In genomic region chr17:59754547-59754946, GRCh38 we compare ENCODE assay signal across 1 cellular context.
A peak's percentile ranks its signal among the peaks of the same experiment; 100 is the strongest.
TF ChIP-seq lines count a peak whose summit lies in the region.

No MANE protein-coding gene starts in this region.

TF ChIP-seq in HepG2, 621 proteins besides CTCF, POLR2A, EP300 and RAD21 (continued from another document and continues in another):
- TF ChIP-seq, protein P1, sequence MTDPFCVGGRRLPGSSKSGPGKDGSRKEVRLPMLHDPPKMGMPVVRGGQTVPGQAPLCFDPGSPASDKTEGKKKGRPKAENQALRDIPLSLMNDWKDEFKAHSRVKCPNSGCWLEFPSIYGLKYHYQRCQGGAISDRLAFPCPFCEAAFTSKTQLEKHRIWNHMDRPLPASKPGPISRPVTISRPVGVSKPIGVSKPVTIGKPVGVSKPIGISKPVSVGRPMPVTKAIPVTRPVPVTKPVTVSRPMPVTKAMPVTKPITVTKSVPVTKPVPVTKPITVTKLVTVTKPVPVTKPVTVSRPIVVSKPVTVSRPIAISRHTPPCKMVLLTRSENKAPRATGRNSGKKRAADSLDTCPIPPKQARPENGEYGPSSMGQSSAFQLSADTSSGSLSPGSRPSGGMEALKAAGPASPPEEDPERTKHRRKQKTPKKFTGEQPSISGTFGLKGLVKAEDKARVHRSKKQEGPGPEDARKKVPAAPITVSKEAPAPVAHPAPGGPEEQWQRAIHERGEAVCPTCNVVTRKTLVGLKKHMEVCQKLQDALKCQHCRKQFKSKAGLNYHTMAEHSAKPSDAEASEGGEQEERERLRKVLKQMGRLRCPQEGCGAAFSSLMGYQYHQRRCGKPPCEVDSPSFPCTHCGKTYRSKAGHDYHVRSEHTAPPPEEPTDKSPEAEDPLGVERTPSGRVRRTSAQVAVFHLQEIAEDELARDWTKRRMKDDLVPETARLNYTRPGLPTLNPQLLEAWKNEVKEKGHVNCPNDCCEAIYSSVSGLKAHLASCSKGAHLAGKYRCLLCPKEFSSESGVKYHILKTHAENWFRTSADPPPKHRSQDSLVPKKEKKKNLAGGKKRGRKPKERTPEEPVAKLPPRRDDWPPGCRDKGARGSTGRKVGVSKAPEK (CRISPR knock-in tag; IDR thresholded peaks at IDR 0.05; ENCODE audit: borderline replicate concordance): no peak
- no peak for TF ChIP-seq ZNF235 (CRISPR knock-in tag; IDR thresholded peaks at IDR 0.05; ENCODE audit: borderline replicate concordance)
- peak; percentile 91 for TF ChIP-seq RARA (CRISPR knock-in tag; IDR thresholded peaks at IDR 0.05)
- peak; percentile 82 for TF ChIP-seq CREM (IDR thresholded peaks at IDR 0.05)
- no peak for TF ChIP-seq CREM (CRISPR knock-in tag; IDR thresholded peaks at IDR 0.05)
- TF ChIP-seq MIXL1 (CRISPR knock-in tag; IDR thresholded peaks at IDR 0.05): 0 out of 2 replicates have a peak, but pooled peaks have one; percentile 22
- no peak for TF ChIP-seq GMEB2 (CRISPR knock-in tag; IDR thresholded peaks at IDR 0.05; ENCODE audit: low read depth)
- TF ChIP-seq, protein P2, sequence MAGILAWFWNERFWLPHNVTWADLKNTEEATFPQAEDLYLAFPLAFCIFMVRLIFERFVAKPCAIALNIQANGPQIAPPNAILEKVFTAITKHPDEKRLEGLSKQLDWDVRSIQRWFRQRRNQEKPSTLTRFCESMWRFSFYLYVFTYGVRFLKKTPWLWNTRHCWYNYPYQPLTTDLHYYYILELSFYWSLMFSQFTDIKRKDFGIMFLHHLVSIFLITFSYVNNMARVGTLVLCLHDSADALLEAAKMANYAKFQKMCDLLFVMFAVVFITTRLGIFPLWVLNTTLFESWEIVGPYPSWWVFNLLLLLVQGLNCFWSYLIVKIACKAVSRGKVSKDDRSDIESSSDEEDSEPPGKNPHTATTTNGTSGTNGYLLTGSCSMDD (CRISPR knock-in tag; IDR thresholded peaks at IDR 0.05): no peak
- TF ChIP-seq ADNP (CRISPR knock-in tag; IDR thresholded peaks at IDR 0.05): no peak
- TF ChIP-seq KMT2A (CRISPR knock-in tag; IDR thresholded peaks at IDR 0.05): no peak
- peak; percentile 75; the same call in 1 of the 2 replicates for TF ChIP-seq TCF7L2 (IDR thresholded peaks at IDR 0.05; ENCODE audit: low read depth, low read length)
- peak; percentile 84 for TF ChIP-seq FOXA3 (CRISPR knock-in tag; IDR thresholded peaks at IDR 0.05)
- no peak for TF ChIP-seq CREBL2 (CRISPR knock-in tag; IDR thresholded peaks at IDR 0.05; ENCODE audit: borderline replicate concordance)
- TF ChIP-seq, protein P3, sequence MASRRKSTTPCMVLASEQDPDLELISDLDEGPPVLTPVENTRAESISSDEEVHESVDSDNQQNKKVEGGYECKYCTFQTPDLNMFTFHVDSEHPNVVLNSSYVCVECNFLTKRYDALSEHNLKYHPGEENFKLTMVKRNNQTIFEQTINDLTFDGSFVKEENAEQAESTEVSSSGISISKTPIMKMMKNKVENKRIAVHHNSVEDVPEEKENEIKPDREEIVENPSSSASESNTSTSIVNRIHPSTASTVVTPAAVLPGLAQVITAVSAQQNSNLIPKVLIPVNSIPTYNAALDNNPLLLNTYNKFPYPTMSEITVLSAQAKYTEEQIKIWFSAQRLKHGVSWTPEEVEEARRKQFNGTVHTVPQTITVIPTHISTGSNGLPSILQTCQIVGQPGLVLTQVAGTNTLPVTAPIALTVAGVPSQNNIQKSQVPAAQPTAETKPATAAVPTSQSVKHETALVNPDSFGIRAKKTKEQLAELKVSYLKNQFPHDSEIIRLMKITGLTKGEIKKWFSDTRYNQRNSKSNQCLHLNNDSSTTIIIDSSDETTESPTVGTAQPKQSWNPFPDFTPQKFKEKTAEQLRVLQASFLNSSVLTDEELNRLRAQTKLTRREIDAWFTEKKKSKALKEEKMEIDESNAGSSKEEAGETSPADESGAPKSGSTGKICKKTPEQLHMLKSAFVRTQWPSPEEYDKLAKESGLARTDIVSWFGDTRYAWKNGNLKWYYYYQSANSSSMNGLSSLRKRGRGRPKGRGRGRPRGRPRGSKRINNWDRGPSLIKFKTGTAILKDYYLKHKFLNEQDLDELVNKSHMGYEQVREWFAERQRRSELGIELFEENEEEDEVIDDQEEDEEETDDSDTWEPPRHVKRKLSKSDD (CRISPR knock-in tag; IDR thresholded peaks at IDR 0.05; ENCODE audit: low read depth): no peak
- no peak for TF ChIP-seq ZSCAN5A (CRISPR knock-in tag; IDR thresholded peaks at IDR 0.05; ENCODE audit: borderline replicate concordance)
- no peak for TF ChIP-seq ZNF562 (CRISPR knock-in tag; IDR thresholded peaks at IDR 0.05; ENCODE audit: borderline replicate concordance)
- no peak for TF ChIP-seq SOX6 (IDR thresholded peaks at IDR 0.05)
- TF ChIP-seq SOX6 (CRISPR knock-in tag; IDR thresholded peaks at IDR 0.05): peak; percentile 69; the same call in 1 of the 2 replicates
- no peak for TF ChIP-seq MED8 (CRISPR knock-in tag; IDR thresholded peaks at IDR 0.05; ENCODE audit: insufficient replicate concordance)
- no peak for TF ChIP-seq ZNF850 (CRISPR knock-in tag; conservative IDR thresholded peaks at IDR 0.05)
- TF ChIP-seq, protein P4, sequence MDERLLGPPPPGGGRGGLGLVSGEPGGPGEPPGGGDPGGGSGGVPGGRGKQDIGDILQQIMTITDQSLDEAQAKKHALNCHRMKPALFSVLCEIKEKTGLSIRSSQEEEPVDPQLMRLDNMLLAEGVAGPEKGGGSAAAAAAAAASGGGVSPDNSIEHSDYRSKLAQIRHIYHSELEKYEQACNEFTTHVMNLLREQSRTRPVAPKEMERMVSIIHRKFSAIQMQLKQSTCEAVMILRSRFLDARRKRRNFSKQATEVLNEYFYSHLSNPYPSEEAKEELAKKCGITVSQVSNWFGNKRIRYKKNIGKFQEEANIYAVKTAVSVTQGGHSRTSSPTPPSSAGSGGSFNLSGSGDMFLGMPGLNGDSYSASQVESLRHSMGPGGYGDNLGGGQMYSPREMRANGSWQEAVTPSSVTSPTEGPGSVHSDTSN (CRISPR knock-in tag; IDR thresholded peaks at IDR 0.05): no peak
- peak; percentile 43 for TF ChIP-seq SKI (IDR thresholded peaks at IDR 0.05; ENCODE audit: partially characterized antibody)
- TF ChIP-seq MZF1 (CRISPR knock-in tag; IDR thresholded peaks at IDR 0.05; ENCODE audit: borderline replicate concordance): no peak
- peak; percentile 56; the same call in 1 of the 2 replicates for TF ChIP-seq RCOR2 (CRISPR knock-in tag; IDR thresholded peaks at IDR 0.05)
- TF ChIP-seq ZSCAN25 (CRISPR knock-in tag; IDR thresholded peaks at IDR 0.05): no peak
- peak; percentile 60; the same call in 1 of the 2 replicates for TF ChIP-seq MBD4 (IDR thresholded peaks at IDR 0.05; ENCODE audit: borderline replicate concordance, low read length)
- TF ChIP-seq ZNF782 (CRISPR knock-in tag; IDR thresholded peaks at IDR 0.05; ENCODE audit: borderline replicate concordance): no peak
- TF ChIP-seq MED13 (CRISPR knock-in tag; IDR thresholded peaks at IDR 0.05): peak; percentile 71; the same call in 1 of the 2 replicates
- TF ChIP-seq ZEB1 (IDR thresholded peaks at IDR 0.05; ENCODE audit: insufficient replicate concordance, low read depth): no peak
- TF ChIP-seq, protein P5, sequence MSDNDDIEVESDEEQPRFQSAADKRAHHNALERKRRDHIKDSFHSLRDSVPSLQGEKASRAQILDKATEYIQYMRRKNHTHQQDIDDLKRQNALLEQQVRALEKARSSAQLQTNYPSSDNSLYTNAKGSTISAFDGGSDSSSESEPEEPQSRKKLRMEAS (IDR thresholded peaks at IDR 0.05): no peak
- TF ChIP-seq NONO (IDR thresholded peaks at IDR 0.05): no peak
- no peak for TF ChIP-seq NONO (CRISPR knock-in tag; conservative IDR thresholded peaks at IDR 0.05)
- TF ChIP-seq ZNF12 (CRISPR knock-in tag; IDR thresholded peaks at IDR 0.05): no peak
- no peak for TF ChIP-seq ZNF704 (CRISPR knock-in tag; IDR thresholded peaks at IDR 0.05; ENCODE audit: borderline replicate concordance)
- TF ChIP-seq, protein P6, sequence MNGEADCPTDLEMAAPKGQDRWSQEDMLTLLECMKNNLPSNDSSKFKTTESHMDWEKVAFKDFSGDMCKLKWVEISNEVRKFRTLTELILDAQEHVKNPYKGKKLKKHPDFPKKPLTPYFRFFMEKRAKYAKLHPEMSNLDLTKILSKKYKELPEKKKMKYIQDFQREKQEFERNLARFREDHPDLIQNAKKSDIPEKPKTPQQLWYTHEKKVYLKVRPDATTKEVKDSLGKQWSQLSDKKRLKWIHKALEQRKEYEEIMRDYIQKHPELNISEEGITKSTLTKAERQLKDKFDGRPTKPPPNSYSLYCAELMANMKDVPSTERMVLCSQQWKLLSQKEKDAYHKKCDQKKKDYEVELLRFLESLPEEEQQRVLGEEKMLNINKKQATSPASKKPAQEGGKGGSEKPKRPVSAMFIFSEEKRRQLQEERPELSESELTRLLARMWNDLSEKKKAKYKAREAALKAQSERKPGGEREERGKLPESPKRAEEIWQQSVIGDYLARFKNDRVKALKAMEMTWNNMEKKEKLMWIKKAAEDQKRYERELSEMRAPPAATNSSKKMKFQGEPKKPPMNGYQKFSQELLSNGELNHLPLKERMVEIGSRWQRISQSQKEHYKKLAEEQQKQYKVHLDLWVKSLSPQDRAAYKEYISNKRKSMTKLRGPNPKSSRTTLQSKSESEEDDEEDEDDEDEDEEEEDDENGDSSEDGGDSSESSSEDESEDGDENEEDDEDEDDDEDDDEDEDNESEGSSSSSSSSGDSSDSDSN (CRISPR knock-in tag; IDR thresholded peaks at IDR 0.05): no peak
- no peak for TF ChIP-seq NRL (CRISPR knock-in tag; IDR thresholded peaks at IDR 0.05; ENCODE audit: borderline replicate concordance)
- no peak for TF ChIP-seq PREB (CRISPR knock-in tag; IDR thresholded peaks at IDR 0.05)
- no peak for TF ChIP-seq ATF5 (CRISPR knock-in tag; IDR thresholded peaks at IDR 0.05; ENCODE audit: low read depth)
- TF ChIP-seq ZNF652 (CRISPR knock-in tag; IDR thresholded peaks at IDR 0.05; ENCODE audit: borderline replicate concordance, low read depth): peak; percentile 76
- TF ChIP-seq NFE2 (CRISPR knock-in tag; IDR thresholded peaks at IDR 0.05): no peak
- TF ChIP-seq E2F2 (CRISPR knock-in tag; IDR thresholded peaks at IDR 0.05; ENCODE audit: borderline replicate concordance): no peak
- TF ChIP-seq, protein P7, sequence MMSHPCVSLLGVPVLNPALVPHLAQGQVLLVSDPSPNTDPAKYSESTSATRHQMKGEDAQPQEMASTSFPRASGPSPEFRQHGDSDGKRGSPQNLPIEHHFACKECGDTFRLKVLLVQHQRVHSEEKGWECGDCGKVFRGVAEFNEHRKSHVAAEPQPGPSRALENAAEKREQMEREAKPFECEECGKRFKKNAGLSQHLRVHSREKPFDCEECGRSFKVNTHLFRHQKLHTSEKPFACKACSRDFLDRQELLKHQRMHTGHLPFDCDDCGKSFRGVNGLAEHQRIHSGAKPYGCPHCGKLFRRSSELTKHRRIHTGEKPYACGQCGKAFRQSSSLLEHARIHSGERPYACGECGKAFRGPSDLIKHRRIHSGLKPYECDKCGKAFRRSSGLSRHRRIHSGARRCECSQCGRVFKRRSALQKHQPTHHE (CRISPR knock-in tag; IDR thresholded peaks at IDR 0.05; ENCODE audit: borderline replicate concordance): no peak
- TF ChIP-seq ESRRA (CRISPR knock-in tag; IDR thresholded peaks at IDR 0.05; ENCODE audit: low read depth): no peak
- TF ChIP-seq RARG (CRISPR knock-in tag; IDR thresholded peaks at IDR 0.05; ENCODE audit: low read depth): no peak
- no peak for TF ChIP-seq ZNF616 (CRISPR knock-in tag; IDR thresholded peaks at IDR 0.05; ENCODE audit: low read depth)
